9 cellular contexts compared by ENCODE assay signal in the genomic region with DNA sequence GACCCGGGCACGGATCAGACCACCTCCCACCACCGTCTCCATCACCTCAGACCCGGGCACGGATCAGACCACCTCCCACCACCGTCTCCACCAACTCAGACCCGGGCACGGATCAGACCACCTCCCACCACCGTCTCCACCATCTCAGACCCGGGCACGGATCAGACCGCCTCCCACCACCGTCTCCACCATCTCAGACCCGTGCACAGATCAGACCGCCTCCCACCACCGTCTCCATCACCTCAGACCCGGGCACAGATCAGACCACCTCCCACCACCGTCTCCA. TPM values are rescaled to one million over a fixed set of nuclear protein-coding genes. Genes with fewer than 3 reads are reported as not detected.
"Had no signal": no experiment of that assay in that cellular context is flagged by ENCODE, and none has a peak within 500 bp of the region (broad histone marks: within the 10 kb centered on the region; RNA-seq: fewer than 3 reads in every experiment).

No MANE protein-coding gene starts in this region.

RNA-seq across cellular contexts. Expression of gene ENTPD8, which starts 25.6 kb away (rescaled TPM):
- total RNA-seq: naive thymus-derived CD8-positive, alpha-beta T cell; natural killer cell treated with Interleukin-12 subunit alpha and Interleukin-12 subunit beta and Interleukin-15 and Interleukin-18, amount 100 ng/mL, for 72 hours; osteoblast; right atrium auricular region; sciatic nerve; smooth muscle cell; suprapubic skin; upper lobe of right lung; vagina had no signal
